1 cellular context compared by ENCODE assay signal in genomic region chr5:17365326-17365725, GRCh38.
TF ChIP-seq lines count a peak whose summit lies in the region.

No MANE protein-coding gene starts in this region.

TF ChIP-seq in IMR-90, 13 proteins besides CTCF, POLR2A, EP300 and RAD21:
- TF ChIP-seq BHLHE40 (IDR thresholded peaks at IDR 0.05; ENCODE audit: low read depth, low read length): no peak
- no peak for TF ChIP-seq USF2 (IDR thresholded peaks at IDR 0.05; ENCODE audit: low read depth, low read length)
